ENCODE assay signal across 21 cellular contexts in genomic region chr18:37922162-37922561, GRCh38.
DNase-seq lines count a peak whose midpoint lies in the region; FAIRE-seq and TF ChIP-seq lines count a peak whose summit lies in the region.
"Had no signal": no experiment of that assay in that cellular context is flagged by ENCODE, and none has a peak within 500 bp of the region (broad histone marks: within the 10 kb centered on the region; RNA-seq: fewer than 3 reads in every experiment).

No MANE protein-coding gene starts in this region.

- no peak overlapping the region for H3K9ac ChIP-seq in keratinocyte (ENCODE audit: control insufficient read depth, extremely low read depth, insufficient read depth, low read length)
- H3K9ac ChIP-seq: BLaER1 treated with 17β-estradiol and CSF1 and Interleukin-3, amounts not matched to agents 10 nM and 100 nM had no signal

- DNase-seq in D721Med (ENCODE audit: insufficient read length, low spot score) (no peak), astrocyte of the spinal cord (ENCODE audit: low read depth, low spot score) (peak; percentile 4), epithelial cell of prostate (ENCODE audit: low read depth, low spot score) (no peak), keratinocyte (ENCODE audit: low read depth, low spot score) (no peak), MV-4-11 (lab: John Stamatoyannopoulos, UW) (no peak), NCI-H1694 (lab: John Stamatoyannopoulos, UW) (no peak), germinal center (ENCODE audit: low spot score) (no peak), pons (ENCODE audit: low spot score) (no peak)
- DNase-seq: BE2C; Calu3; CD4-positive, alpha-beta memory T cell; COR-L47; DMS153; DND-41; GOT3; HFFc6 had no signal

- no peaks in the 10 kb centered on the region for H3K79me2 ChIP-seq in keratinocyte (ENCODE audit: control insufficient read depth, insufficient read depth, low read length)

- H3K4me1 ChIP-seq in keratinocyte (ENCODE audit: control insufficient read depth, extremely low read depth, insufficient read depth, low read length) = peaks cover 11% of the 10 kb centered on the region
- H3K4me1 ChIP-seq: BE2C, HAP-1 had no signal

- FAIRE-seq in D721Med (lab: Jason Lieb, UNC) (peak; percentile 83), keratinocyte (lab: Jason Lieb, UNC) (no peak)
- FAIRE-seq: GM12892, H54 had no signal

- H3K27ac ChIP-seq in epithelial cell of prostate = peak overlapping the region; percentile 23
- no peak overlapping the region for H3K27ac ChIP-seq in keratinocyte (ENCODE audit: control insufficient read depth, insufficient read depth, low read length)
- H3K27ac ChIP-seq: 22Rv1; BLaER1 treated with 17β-estradiol and CSF1 and Interleukin-3, amounts not matched to agents 10 nM and 100 nM had no signal

- dilution Hi-C loops in keratinocyte (cut with MboI; ENCODE audit: extremely low pct_ligation_motif_present, low sequenced_read_pairs) = no loop called here

- no peaks in the 10 kb centered on the region for H3K27me3 ChIP-seq in keratinocyte (ENCODE audit: control insufficient read depth, extremely low read depth, insufficient read depth, low read length)
- H3K27me3 ChIP-seq: BE2C; BLaER1 treated with 17β-estradiol and CSF1 and Interleukin-3, amounts not matched to agents 10 nM and 100 nM had no signal

- H3K4me2 ChIP-seq in keratinocyte (ENCODE audit: control insufficient read depth, extremely low read depth, insufficient read depth, low read depth, low read length) = peak overlapping the region; percentile 41
- H3K4me2 ChIP-seq: BLaER1 treated with 17β-estradiol and CSF1 and Interleukin-3, amounts not matched to agents 10 nM and 100 nM had no signal

- in situ Hi-C loops in astrocyte of the spinal cord (cut with HindIII; ENCODE audit: low sequenced_read_pairs) = no loop called here

- H3K9me3 ChIP-seq in keratinocyte (ENCODE audit: control insufficient read depth, low read depth, low read length) = no peaks in the 10 kb centered on the region
- H3K9me3 ChIP-seq: BE2C; BLaER1 treated with 17β-estradiol and CSF1 and Interleukin-3, amounts not matched to agents 10 nM and 100 nM; HAP-1 had no signal

- no peak for TF ChIP-seq CTCF in D721Med (IDR thresholded peaks at IDR 0.05; ENCODE audit: insufficient read depth, missing control alignments)
- TF ChIP-seq CTCF in astrocyte of the spinal cord (IDR thresholded peaks at IDR 0.05; ENCODE audit: low read depth, low read length) = no peak
- no peak for TF ChIP-seq CTCF in keratinocyte (optimal IDR thresholded peaks at IDR 0.05 in 1 of 3, IDR thresholded peaks at IDR 0.05 in 1 of 3, conservative IDR thresholded peaks at IDR 0.05 in 1 of 3; ENCODE audit: extremely low read depth in 1 of 3, insufficient read depth in 2 of 3, low read length in 3 of 3)

- H3K4me3 ChIP-seq in astrocyte of the spinal cord (ENCODE audit: low read depth, low read length) = no peak overlapping the region
- H3K4me3 ChIP-seq in keratinocyte (ENCODE audit: control insufficient read depth in 2 of 3, extremely low read depth in 1 of 3, insufficient read depth in 2 of 3, low read depth in 1 of 3, low read length in 3 of 3) = no peak overlapping the region
- H3K4me3 ChIP-seq: BLaER1 treated with 17β-estradiol and CSF1 and Interleukin-3, amounts not matched to agents 10 nM and 100 nM; HAP-1 had no signal

- no peaks in the 10 kb centered on the region for H3K9me1 ChIP-seq in keratinocyte (ENCODE audit: control insufficient read depth, extremely low read depth, insufficient read depth, low read length)

- no peaks in the 10 kb centered on the region for H4K20me1 ChIP-seq in keratinocyte (ENCODE audit: control insufficient read depth, extremely low read depth, insufficient read depth, low read length)
- H4K20me1 ChIP-seq: BLaER1 treated with 17β-estradiol and CSF1 and Interleukin-3, amounts not matched to agents 10 nM and 100 nM had no signal

- no peaks in the 10 kb centered on the region for H3K36me3 ChIP-seq in keratinocyte (ENCODE audit: control insufficient read depth in 2 of 2, extremely low read depth in 1 of 2, insufficient read depth in 2 of 2, low read length in 2 of 2)
- H3K36me3 ChIP-seq: BE2C; BLaER1 treated with 17β-estradiol and CSF1 and Interleukin-3, amounts not matched to agents 10 nM and 100 nM; HAP-1 had no signal

- no peak overlapping the region for H2AFZ ChIP-seq in keratinocyte (ENCODE audit: control insufficient read depth, low read length)
